17 cellular contexts compared by ENCODE assay signal in genomic region chr6:56050530-56050929, GRCh38.
DNase-seq lines count a peak whose midpoint lies in the region; ATAC-seq and TF ChIP-seq lines count a peak whose summit lies in the region.
"Had no signal": no experiment of that assay in that cellular context is flagged by ENCODE, and none has a peak within 500 bp of the region (broad histone marks: within the 10 kb centered on the region; RNA-seq: fewer than 3 reads in every experiment).

No MANE protein-coding gene starts in this region.

- H4K20me1 ChIP-seq in OCI-LY3 (ENCODE audit: insufficient read depth, low read length), result no peaks in the 10 kb centered on the region

- H2AK5ac ChIP-seq in neuronal stem cell (ENCODE audit: low read depth, low read length), result no peak overlapping the region

- no peak overlapping the region for H3K14ac ChIP-seq in neuronal stem cell (ENCODE audit: low read length)

- no peak overlapping the region for H3K23ac ChIP-seq in neuronal stem cell (ENCODE audit: low read depth, low read length, poor library complexity)

- peak overlapping the region; percentile 3; the same call in 1 of the 2 replicates for H3K9ac ChIP-seq in OCI-LY3 (ENCODE audit: low read length)
- no peak overlapping the region for H3K9ac ChIP-seq in neuronal stem cell (ENCODE audit: low read depth, low read length, poor library complexity)

- H3K4me2 ChIP-seq in OCI-LY3 (ENCODE audit: low read length), result peak overlapping the region; percentile 56
- H3K4me2 ChIP-seq in neuronal stem cell (ENCODE audit: insufficient read depth, low read length, poor library complexity, severe bottlenecking), result no peak overlapping the region
- H3K4me2 ChIP-seq: GM23338 had no signal

- DNase-seq in GM06990 (ENCODE audit: extremely low read depth, insufficient read length) (peak; percentile 23), MV-4-11 (lab: John Stamatoyannopoulos, UW) (peak; percentile 79), neuronal stem cell (ENCODE audit: low spot score) (no peak), NCI-H226 (no peak)
- DNase-seq: ACHN; AML-193; CD4-positive, CD25-positive, alpha-beta regulatory T cell; MG63; NCI-H1417; NCI-H187 treated with DMSO at 0.1 percent for 48 hours; NCI-H510A; PC-3 had no signal

- no peaks in the 10 kb centered on the region for H3K9me3 ChIP-seq in OCI-LY3 (ENCODE audit: insufficient read depth, low read length)
- H3K9me3 ChIP-seq in neuronal stem cell (replicated peaks in 1 of 2; ENCODE audit: control insufficient read depth in 2 of 2, insufficient read depth in 1 of 2, low read depth in 1 of 2, low read length in 2 of 2), result no peaks in the 10 kb centered on the region
- H3K9me3 ChIP-seq: MG63 had no signal

- H3K79me1 ChIP-seq in neuronal stem cell (ENCODE audit: low read depth, low read length), result no peaks in the 10 kb centered on the region

- ATAC-seq in HG02970 (IDR thresholded peaks at IDR 0.05; ENCODE audit: low FRiP score, unreplicated experiment) (no peak), HG02885 (IDR thresholded peaks at IDR 0.05; ENCODE audit: poor library complexity, unreplicated experiment) (no peak)
- ATAC-seq: GM23338, PC-3 had no signal

- no peak overlapping the region for H2BK120ac ChIP-seq in neuronal stem cell (ENCODE audit: low read depth, low read length)

- peak overlapping the region; percentile 47 for H3K27ac ChIP-seq in OCI-LY3 (ENCODE audit: low read length)
- H3K27ac ChIP-seq in neuronal stem cell (replicated peaks; ENCODE audit: low read length), result no peak overlapping the region
- H3K27ac ChIP-seq: RWPE1 had no signal

- no peaks in the 10 kb centered on the region for H3K36me3 ChIP-seq in GM06990 (ENCODE audit: control insufficient read depth, insufficient read depth, low read length)
- H3K36me3 ChIP-seq in OCI-LY3 (replicated peaks; ENCODE audit: low read depth, low read length), result no peaks in the 10 kb centered on the region
- no peaks in the 10 kb centered on the region for H3K36me3 ChIP-seq in neuronal stem cell (replicated peaks in 1 of 2; ENCODE audit: control insufficient read depth in 2 of 2, insufficient read depth in 2 of 2, low read length in 2 of 2)
- H3K36me3 ChIP-seq: MG63 had no signal

- H3K4ac ChIP-seq in neuronal stem cell (ENCODE audit: low read length), result no peak overlapping the region

- H3K27me3 ChIP-seq in GM06990 (replicated peaks; ENCODE audit: control insufficient read depth, insufficient read depth, low read length) (no peaks in the 10 kb centered on the region), OCI-LY3 (ENCODE audit: low read depth, low read length) (no peaks in the 10 kb centered on the region), neuronal stem cell (ENCODE audit: control insufficient read depth in 3 of 3, insufficient read depth in 3 of 3, low read depth in 1 of 3, low read length in 3 of 3) (no peaks in the 10 kb centered on the region)
- H3K27me3 ChIP-seq: MG63 had no signal

- TF ChIP-seq CTCF in GM06990 (IDR thresholded peaks at IDR 0.05; ENCODE audit: insufficient read depth, low read length, poor library complexity, severe bottlenecking) (no peak), OCI-LY3 (IDR thresholded peaks at IDR 0.05; ENCODE audit: low read depth, low read length) (no peak)

- no peak overlapping the region for H2BK15ac ChIP-seq in neuronal stem cell (ENCODE audit: low read length)

- H2BK12ac ChIP-seq in neuronal stem cell (ENCODE audit: low read length), result no peak overlapping the region

- H3K79me2 ChIP-seq in OCI-LY3 (ENCODE audit: low read length), result no peaks in the 10 kb centered on the region

- H4K91ac ChIP-seq in neuronal stem cell (ENCODE audit: low read depth, low read length, poor library complexity), result no peak overlapping the region

- H2AFZ ChIP-seq in OCI-LY3 (ENCODE audit: low read depth, low read length) (no peak overlapping the region), neuronal stem cell (ENCODE audit: low read length) (peak overlapping the region; percentile 32)
- H2AFZ ChIP-seq: GM23338 had no signal

- no peak overlapping the region for H3K18ac ChIP-seq in neuronal stem cell (ENCODE audit: low read length)

- H3K4me1 ChIP-seq in OCI-LY3 (ENCODE audit: low read length) (peaks cover 68% of the 10 kb centered on the region), neuronal stem cell (ENCODE audit: control insufficient read depth in 2 of 2, insufficient read depth in 1 of 2, low read depth in 1 of 2, low read length in 2 of 2) (peaks cover 2 to 3% of the 10 kb centered on the region in 2 donors)

- no peak overlapping the region for H4K8ac ChIP-seq in neuronal stem cell (ENCODE audit: low read depth, low read length)

- no peak overlapping the region for H2BK5ac ChIP-seq in neuronal stem cell (ENCODE audit: low read length)

- H3K4me3 ChIP-seq in GM06990 (replicated peaks; ENCODE audit: low read depth, low read length), result no peak overlapping the region
- peak overlapping the region; percentile 22; the same call in 1 of the 2 replicates for H3K4me3 ChIP-seq in OCI-LY3 (ENCODE audit: low read length)
- H3K4me3 ChIP-seq in neuronal stem cell (ENCODE audit: low read length in 2 of 2), result no peak overlapping the region
- H3K4me3 ChIP-seq: GM23338, MG63 had no signal

Comparison
In these comparisons a context has a peak if more than half of its experiments do, and no peak if none do; other contexts are left out.
1. DNase-seq: peak in GM06990 (single experiment) and MV-4-11 (single experiment); none in neuronal stem cell (single experiment) and NCI-H226 (single experiment).